In the genomic region with DNA sequence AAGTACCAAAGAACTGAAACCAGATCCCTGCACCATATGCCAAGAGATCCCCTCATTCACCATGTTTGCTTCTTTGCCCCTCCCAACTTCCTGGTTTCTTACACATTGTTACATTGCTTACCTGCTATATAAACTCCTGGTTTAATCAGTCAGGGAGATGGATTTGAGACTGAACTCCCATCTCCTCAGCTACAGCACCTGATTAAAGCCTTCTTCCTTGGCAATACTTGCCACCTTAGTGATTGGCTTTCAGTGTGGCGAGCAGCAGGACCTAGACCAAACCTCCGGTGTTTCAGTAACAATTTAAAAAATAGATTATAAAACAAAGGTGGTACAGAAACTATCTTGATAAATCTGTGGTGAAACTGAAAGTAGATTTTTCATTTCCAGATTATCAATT, we compare ENCODE assay signal across 1 cellular context.
TF ChIP-seq lines count a peak whose summit lies in the region.

No MANE protein-coding gene starts in this region.

TF ChIP-seq in GM12878, 131 proteins besides CTCF, POLR2A, EP300 and RAD21 (continued from another document):
- no peak for TF ChIP-seq CUX1 (IDR thresholded peaks at IDR 0.05; ENCODE audit: insufficient replicate concordance, low read depth, low read length)
- 0 out of 2 replicates have a peak, but pooled peaks have one; percentile 42 for TF ChIP-seq CBX5 (IDR thresholded peaks at IDR 0.05; ENCODE audit: low read depth)
- TF ChIP-seq SMAD1 (IDR thresholded peaks at IDR 0.05; ENCODE audit: low read depth, partially characterized antibody): no peak
- TF ChIP-seq IRF4 (IDR thresholded peaks at IDR 0.05; ENCODE audit: low read depth, low read length): no peak
- TF ChIP-seq, protein P1, sequence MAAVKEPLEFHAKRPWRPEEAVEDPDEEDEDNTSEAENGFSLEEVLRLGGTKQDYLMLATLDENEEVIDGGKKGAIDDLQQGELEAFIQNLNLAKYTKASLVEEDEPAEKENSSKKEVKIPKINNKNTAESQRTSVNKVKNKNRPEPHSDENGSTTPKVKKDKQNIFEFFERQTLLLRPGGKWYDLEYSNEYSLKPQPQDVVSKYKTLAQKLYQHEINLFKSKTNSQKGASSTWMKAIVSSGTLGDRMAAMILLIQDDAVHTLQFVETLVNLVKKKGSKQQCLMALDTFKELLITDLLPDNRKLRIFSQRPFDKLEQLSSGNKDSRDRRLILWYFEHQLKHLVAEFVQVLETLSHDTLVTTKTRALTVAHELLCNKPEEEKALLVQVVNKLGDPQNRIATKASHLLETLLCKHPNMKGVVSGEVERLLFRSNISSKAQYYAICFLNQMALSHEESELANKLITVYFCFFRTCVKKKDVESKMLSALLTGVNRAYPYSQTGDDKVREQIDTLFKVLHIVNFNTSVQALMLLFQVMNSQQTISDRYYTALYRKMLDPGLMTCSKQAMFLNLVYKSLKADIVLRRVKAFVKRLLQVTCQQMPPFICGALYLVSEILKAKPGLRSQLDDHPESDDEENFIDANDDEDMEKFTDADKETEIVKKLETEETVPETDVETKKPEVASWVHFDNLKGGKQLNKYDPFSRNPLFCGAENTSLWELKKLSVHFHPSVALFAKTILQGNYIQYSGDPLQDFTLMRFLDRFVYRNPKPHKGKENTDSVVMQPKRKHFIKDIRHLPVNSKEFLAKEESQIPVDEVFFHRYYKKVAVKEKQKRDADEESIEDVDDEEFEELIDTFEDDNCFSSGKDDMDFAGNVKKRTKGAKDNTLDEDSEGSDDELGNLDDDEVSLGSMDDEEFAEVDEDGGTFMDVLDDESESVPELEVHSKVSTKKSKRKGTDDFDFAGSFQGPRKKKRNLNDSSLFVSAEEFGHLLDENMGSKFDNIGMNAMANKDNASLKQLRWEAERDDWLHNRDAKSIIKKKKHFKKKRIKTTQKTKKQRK (IDR thresholded peaks at IDR 0.05; ENCODE audit: low read depth, low read length): no peak
TF ChIP-seq in GM12878: peak in this region for 1.
